ENCODE assay signal across 10 cellular contexts in genomic region chr15:84817461-84818081, GRCh38. TPM values are rescaled to one million over a fixed set of nuclear protein-coding genes. Genes with fewer than 3 reads are reported as not detected.
DNase-seq lines count a peak whose midpoint lies in the region; ATAC-seq and TF ChIP-seq lines count a peak whose summit lies in the region.
"Had no signal": no experiment of that assay in that cellular context is flagged by ENCODE, and none has a peak within 500 bp of the region (broad histone marks: within the 10 kb centered on the region; RNA-seq: fewer than 3 reads in every experiment).

No MANE protein-coding gene starts in this region.

- TF ChIP-seq CTCF in astrocyte of the cerebellum (IDR thresholded peaks at IDR 0.05; ENCODE audit: low read depth, low read length, missing control alignments) (peak; percentile 24), psoas muscle (IDR thresholded peaks at IDR 0.05) (no peak)

- no peaks in the 10 kb centered on the region for H3K9me3 ChIP-seq in psoas muscle
- no peaks in the 10 kb centered on the region for H3K9me3 ChIP-seq in Karpas-422 (ENCODE audit: low read length)

- intact Hi-C loops in psoas muscle (cut with DNase I): loop anchor here (2.0 to 5.0 kb wide), 3 partner anchors 57 to 165 kb away; partner anchors contain the start of genes WDR73 (in 1 of the 2) and ZNF592 (in 1 of the 2)

- no peak overlapping the region for H3K9ac ChIP-seq in Karpas-422 (ENCODE audit: low read length)

- peaks cover 46% of the 10 kb centered on the region for H3K4me1 ChIP-seq in psoas muscle
- no peaks in the 10 kb centered on the region for H3K4me1 ChIP-seq in Karpas-422 (ENCODE audit: low read length)

- H3K27ac ChIP-seq in psoas muscle (peak overlapping the region; percentile 99), Karpas-422 (ENCODE audit: low read length) (no peak overlapping the region)

- DNase-seq in DMS53 (lab: John Stamatoyannopoulos, UW) (peak; percentile 73), astrocyte of the cerebellum (ENCODE audit: low read depth) (no peak), psoas muscle (no peak), NCI-H2227 treated with DMSO at 0.1 percent for 48 hours (lab: John Stamatoyannopoulos, UW) (no peak), Karpas-422 (no peak)
- DNase-seq: CD8-positive, alpha-beta T cell; NCI-H1105 had no signal

- WGBS in psoas muscle, 3 donors: 6 to 8% (median 7%) methylated on average over 11 to 28 of the region's 28 CpGs

- no peak overlapping the region for H2AFZ ChIP-seq in Karpas-422 (ENCODE audit: low read length)

- no peaks in the 10 kb centered on the region for H3K79me2 ChIP-seq in Karpas-422 (ENCODE audit: low read length)

- ATAC-seq in psoas muscle (peak; percentile 23 to 37 (median 26)), GM21717 (IDR thresholded peaks at IDR 0.05; ENCODE audit: unreplicated experiment) (no peak), GM19395 (IDR thresholded peaks at IDR 0.05; ENCODE audit: unreplicated experiment) (no peak)
- ATAC-seq: CD8-positive, alpha-beta T cell had no signal

- no peak overlapping the region for H3K4me2 ChIP-seq in Karpas-422 (ENCODE audit: low read depth, low read length, poor library complexity, severe bottlenecking)

- peaks cover 4 to 11% of the 10 kb centered on the region in 2 donors for H3K36me3 ChIP-seq in psoas muscle (ENCODE audit: insufficient read depth in 1 of 2, low read depth in 1 of 2)
- H3K36me3 ChIP-seq in Karpas-422 (ENCODE audit: insufficient read depth, low read length): no peaks in the 10 kb centered on the region

- in situ Hi-C loops in astrocyte of the cerebellum (cut with HindIII; ENCODE audit: low sequenced_read_pairs): loop anchor here (5.0 kb wide), 1 partner anchor 75 kb away; no protein-coding TSS in a partner anchor

- no peaks in the 10 kb centered on the region for H3K9me2 ChIP-seq in Karpas-422 (replicated peaks; ENCODE audit: insufficient read depth, low read length)

- H3K27me3 ChIP-seq in psoas muscle (ENCODE audit: insufficient read depth in 3 of 3, low read length in 2 of 3): no peaks in the 10 kb centered on the region
- H3K27me3 ChIP-seq in Karpas-422 (ENCODE audit: low read length): no peaks in the 10 kb centered on the region

- H4K20me1 ChIP-seq in Karpas-422 (ENCODE audit: insufficient read depth, low read depth, low read length): no peaks in the 10 kb centered on the region

- no peak overlapping the region for H3K4me3 ChIP-seq in astrocyte of the cerebellum (ENCODE audit: low read depth, low read length)
- peak overlapping the region; percentile 6 for H3K4me3 ChIP-seq in iPS-11a (ENCODE audit: low read depth, low read length)
- peak overlapping the region; percentile 90 for H3K4me3 ChIP-seq in psoas muscle
- no peak overlapping the region for H3K4me3 ChIP-seq in Karpas-422 (ENCODE audit: low read length)

RNA-seq across cellular contexts. Expression of gene ALPK3, which starts 0.4 kb away (rescaled TPM):
- 100 to 1,000 TPM; 199 to 461 (median 304) TPM for total RNA-seq in psoas muscle
- 100 to 1,000 TPM in 2 of 3 donors, 10 to 100 TPM in 1; 75.7 to 357 (median 117) TPM for polyA plus RNA-seq in psoas muscle
- total RNA-seq in Karpas-422 (2014; rRNA removed; shearing (Covaris generic); ENCODE audit: low replicate concordance): under 0.01 and 0.07 TPM in 2 replicates

Comparison
In these comparisons a context has a peak if more than half of its experiments do, and no peak if none do; other contexts are left out.
1. H3K4me3 ChIP-seq: peak in iPS-11a (single experiment) and psoas muscle (single experiment); none in astrocyte of the cerebellum (single experiment) and Karpas-422 (single experiment).
2. ATAC-seq: peak in psoas muscle (4 of 4); none in GM21717 (single experiment) and GM19395 (single experiment).
3. RNA of gene ALPK3, which starts 0.4 kb away (total RNA-seq): 199 to 461 TPM in psoas muscle; under 0.01 to 0.07 TPM in Karpas-422; every median in the first group is over 100 times any median in the second.